ENCODE assay signal across 10 cellular contexts in the genomic region with DNA sequence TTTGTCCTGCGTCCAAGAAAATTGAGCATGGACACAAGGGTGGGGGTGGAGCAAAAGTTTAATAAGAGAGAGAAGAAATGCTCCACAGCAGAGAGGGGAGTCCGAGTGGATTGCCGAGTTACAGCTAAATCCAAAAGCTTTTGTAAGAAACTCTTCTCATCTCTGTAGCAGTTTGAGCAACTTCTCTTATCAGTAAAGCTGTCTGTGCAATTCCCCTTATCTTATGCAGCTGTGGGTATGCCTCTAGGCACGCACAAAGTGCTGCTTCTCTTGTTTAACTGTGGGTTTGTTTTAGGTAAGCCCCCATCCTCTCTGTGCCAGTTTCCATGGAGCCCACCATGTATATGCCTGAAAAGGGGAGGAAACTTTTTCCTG. TPM values are rescaled to one million over a fixed set of nuclear protein-coding genes. Genes with fewer than 3 reads are reported as not detected.
DNase-seq lines count a peak whose midpoint lies in the region; ATAC-seq lines count a peak whose summit lies in the region.
"Had no signal": no experiment of that assay in that cellular context is flagged by ENCODE, and none has a peak within 500 bp of the region (broad histone marks: within the 10 kb centered on the region; RNA-seq: fewer than 3 reads in every experiment).

No MANE protein-coding gene starts in this region.

- POLR2A ChIA-PET in naive thymus-derived CD4-positive, alpha-beta T cell (lab: Charles Lee) = no interaction called here

- no peaks in the 10 kb centered on the region for H3K4me1 ChIP-seq in adipocyte (ENCODE audit: control insufficient read depth, insufficient read depth, low read length)
- peaks cover 0 to 6% of the 10 kb centered on the region in 2 donors for H3K4me1 ChIP-seq in naive thymus-derived CD4-positive, alpha-beta T cell (ENCODE audit: control insufficient read depth in 2 of 2, insufficient read depth in 2 of 2, low read length in 2 of 2)
- H3K4me1 ChIP-seq: SJSA1 had no signal

- peak overlapping the region; percentile 66 for H3K4me3 Mint-ChIP-seq in activated CD4-positive, alpha-beta T cell treated with anti-CD3 and anti-CD28 coated beads, Interleukin-2, amount 10 ng/mL, durations not matched to agents 24 days and 14 days
- peak overlapping the region; percentile 40 to 83 (median 64) for H3K4me3 Mint-ChIP-seq in naive thymus-derived CD4-positive, alpha-beta T cell
- no peak overlapping the region for H3K4me3 Mint-ChIP-seq in stimulated activated naive B cell treated with anti-CD40 and anti-IgM and Interleukin-4, amounts not matched to agents 10 μg/mL and 1 μg/mL and 100 μg/mL, for 72 hours

- peak; percentile 18 for ATAC-seq in HG03571 (IDR thresholded peaks at IDR 0.05; ENCODE audit: unreplicated experiment)
- ATAC-seq in naive thymus-derived CD4-positive, alpha-beta T cell = peak; percentile 20
- ATAC-seq in GM19397 (IDR thresholded peaks at IDR 0.05; ENCODE audit: unreplicated experiment) = no peak
- ATAC-seq in stimulated activated naive B cell treated with anti-CD40 and anti-IgM and Interleukin-4, amounts not matched to agents 10 μg/mL and 1 μg/mL and 100 μg/mL, for 72 hours (replicated peaks) = no peak

- peak overlapping the region; percentile 35 for H3K4me3 ChIP-seq in adipocyte (ENCODE audit: low read length)
- H3K4me3 ChIP-seq in naive thymus-derived CD4-positive, alpha-beta T cell (ENCODE audit: low read length) = peak overlapping the region; percentile 11
- H3K4me3 ChIP-seq: SJSA1 had no signal

- H3K9ac ChIP-seq in adipocyte (ENCODE audit: low read length) = no peak overlapping the region

- DNase-seq in activated CD4-positive, alpha-beta T cell treated with anti-CD3 and anti-CD28 coated beads, Interleukin-2, amount 10 ng/mL, durations not matched to agents 24 days and 14 days = no peak
- DNase-seq in activated CD4-positive, alpha-beta T cell treated with anti-CD3 and anti-CD28 coated beads for 1 hour = no peak
- no peak for DNase-seq in adipocyte (ENCODE audit: low read depth)
- DNase-seq in naive thymus-derived CD4-positive, alpha-beta T cell = no peak
- DNase-seq in NCI-H1694 (lab: John Stamatoyannopoulos, UW) = no peak
- no peak for DNase-seq in stimulated activated naive B cell treated with anti-CD40 and anti-IgM and Interleukin-4, amounts not matched to agents 10 μg/mL and 1 μg/mL and 100 μg/mL, for 72 hours
- DNase-seq: posterior cingulate gyrus had no signal

- no peak overlapping the region for H3K27ac Mint-ChIP-seq in activated CD4-positive, alpha-beta T cell treated with anti-CD3 and anti-CD28 coated beads, Interleukin-2, amount 10 ng/mL, durations not matched to agents 24 days and 14 days
- peak overlapping the region in 6 of 9 donors; percentile 0 to 81 (median 60) for H3K27ac Mint-ChIP-seq in naive thymus-derived CD4-positive, alpha-beta T cell
- no peak overlapping the region for H3K27ac Mint-ChIP-seq in stimulated activated naive B cell treated with anti-CD40 and anti-IgM and Interleukin-4, amounts not matched to agents 10 μg/mL and 1 μg/mL and 100 μg/mL, for 72 hours

- peaks cover 16% of the 10 kb centered on the region for H3K4me1 Mint-ChIP-seq in activated CD4-positive, alpha-beta T cell treated with anti-CD3 and anti-CD28 coated beads, Interleukin-2, amount 10 ng/mL, durations not matched to agents 24 days and 14 days
- H3K4me1 Mint-ChIP-seq in naive thymus-derived CD4-positive, alpha-beta T cell = peaks cover 9 to 22% (median 16%) of the 10 kb centered on the region in 7 donors
- H3K4me1 Mint-ChIP-seq in stimulated activated naive B cell treated with anti-CD40 and anti-IgM and Interleukin-4, amounts not matched to agents 10 μg/mL and 1 μg/mL and 100 μg/mL, for 72 hours = peaks cover 0 to 6% of the 10 kb centered on the region in 2 donors

- no peak overlapping the region for H3K27ac ChIP-seq in naive thymus-derived CD4-positive, alpha-beta T cell (ENCODE audit: low read depth, low read length)
- H3K27ac ChIP-seq: SJSA1 had no signal

- no peaks in the 10 kb centered on the region for H3K36me3 ChIP-seq in adipocyte (ENCODE audit: control insufficient read depth, insufficient read depth, low read length, severe bottlenecking)
- no peaks in the 10 kb centered on the region for H3K36me3 ChIP-seq in naive thymus-derived CD4-positive, alpha-beta T cell (ENCODE audit: control insufficient read depth in 2 of 3, insufficient read depth in 3 of 3, low read length in 3 of 3)
- H3K36me3 ChIP-seq: SJSA1 had no signal

- CTCF ChIA-PET in naive thymus-derived CD4-positive, alpha-beta T cell (lab: Charles Lee) = interaction anchor here (0.5 to 1.5 kb wide), 3 partner anchors 9 to 275 kb away, joined by 3 to 6 read pairs (median 4); no protein-coding TSS in a partner anchor

- H3K36me3 Mint-ChIP-seq in activated CD4-positive, alpha-beta T cell treated with anti-CD3 and anti-CD28 coated beads, Interleukin-2, amount 10 ng/mL, durations not matched to agents 24 days and 14 days (ENCODE audit: low read depth) = peaks cover 1% of the 10 kb centered on the region
- peaks cover 0 to 19% (median 12%) of the 10 kb centered on the region in 5 donors for H3K36me3 Mint-ChIP-seq in naive thymus-derived CD4-positive, alpha-beta T cell
- H3K36me3 Mint-ChIP-seq in stimulated activated naive B cell treated with anti-CD40 and anti-IgM and Interleukin-4, amounts not matched to agents 10 μg/mL and 1 μg/mL and 100 μg/mL, for 72 hours = peaks cover 11 to 12% of the 10 kb centered on the region in 2 donors

- H3K27me3 Mint-ChIP-seq in activated CD4-positive, alpha-beta T cell treated with anti-CD3 and anti-CD28 coated beads, Interleukin-2, amount 10 ng/mL, durations not matched to agents 24 days and 14 days = no peaks in the 10 kb centered on the region
- no peaks in the 10 kb centered on the region for H3K27me3 Mint-ChIP-seq in naive thymus-derived CD4-positive, alpha-beta T cell
- no peaks in the 10 kb centered on the region for H3K27me3 Mint-ChIP-seq in stimulated activated naive B cell treated with anti-CD40 and anti-IgM and Interleukin-4, amounts not matched to agents 10 μg/mL and 1 μg/mL and 100 μg/mL, for 72 hours

- intact Hi-C loops in activated CD4-positive, alpha-beta T cell treated with anti-CD3 and anti-CD28 coated beads, Interleukin-2, amount 10 ng/mL, durations not matched to agents 24 days and 14 days (cut with micrococcal nuclease) = no loop called here
- intact Hi-C loops in naive thymus-derived CD4-positive, alpha-beta T cell (cut with micrococcal nuclease) = loop anchor here in 1 of 2 donors (2.0 kb wide), 1 partner anchor 45 kb away; a partner anchor contains a TSS

- H3K27me3 ChIP-seq in adipocyte (replicated peaks; ENCODE audit: control insufficient read depth, insufficient read depth, low read length) = no peaks in the 10 kb centered on the region
- H3K27me3 ChIP-seq in naive thymus-derived CD4-positive, alpha-beta T cell (ENCODE audit: control insufficient read depth in 2 of 2, insufficient read depth in 2 of 2, low read length in 2 of 2) = no peaks in the 10 kb centered on the region
- H3K27me3 ChIP-seq: SJSA1 had no signal

- peaks cover 15% of the 10 kb centered on the region for H3K9me3 ChIP-seq in adipocyte (ENCODE audit: control insufficient read depth, low read length)
- H3K9me3 ChIP-seq in naive thymus-derived CD4-positive, alpha-beta T cell (ENCODE audit: control insufficient read depth in 2 of 3, low read length in 3 of 3) = peaks cover 0 to 11% (median 0%) of the 10 kb centered on the region in 3 experiments
- H3K9me3 ChIP-seq: SJSA1 had no signal

- no peaks in the 10 kb centered on the region for H3K9me3 Mint-ChIP-seq in activated CD4-positive, alpha-beta T cell treated with anti-CD3 and anti-CD28 coated beads, Interleukin-2, amount 10 ng/mL, durations not matched to agents 24 days and 14 days
- peaks cover 0 to 30% (median 6%) of the 10 kb centered on the region in 11 donors for H3K9me3 Mint-ChIP-seq in naive thymus-derived CD4-positive, alpha-beta T cell
- H3K9me3 Mint-ChIP-seq in stimulated activated naive B cell treated with anti-CD40 and anti-IgM and Interleukin-4, amounts not matched to agents 10 μg/mL and 1 μg/mL and 100 μg/mL, for 72 hours = no peaks in the 10 kb centered on the region

RNA-seq across cellular contexts. Expression of a gene that starts 44.8 kb away (rescaled TPM):
- total RNA-seq in activated CD4-positive, alpha-beta T cell treated with anti-CD3 and anti-CD28 coated beads, Interleukin-2, amount 10 ng/mL, durations not matched to agents 24 days and 14 days = 311 and 315 TPM in 2 replicates
- total RNA-seq in naive thymus-derived CD4-positive, alpha-beta T cell = 100 to 1,000 TPM in 3 of 5 experiments, 10 to 100 TPM in 2; 89.3 to 542 (median 106) TPM
- 100 to 1,000 TPM; 154 to 232 TPM for polyA plus RNA-seq in naive thymus-derived CD4-positive, alpha-beta T cell

Comparison
In these comparisons a context has a peak if more than half of its experiments do, and no peak if none do; other contexts are left out.
1. H3K27ac Mint-ChIP-seq: peak in naive thymus-derived CD4-positive, alpha-beta T cell (6 of 9); none in activated CD4-positive, alpha-beta T cell treated with anti-CD3 and anti-CD28 coated beads, Interleukin-2, amount 10 ng/mL, durations not matched to agents 24 days and 14 days (single experiment) and stimulated activated naive B cell treated with anti-CD40 and anti-IgM and Interleukin-4, amounts not matched to agents 10 μg/mL and 1 μg/mL and 100 μg/mL, for 72 hours (single experiment).
2. H3K4me3 Mint-ChIP-seq: peak in activated CD4-positive, alpha-beta T cell treated with anti-CD3 and anti-CD28 coated beads, Interleukin-2, amount 10 ng/mL, durations not matched to agents 24 days and 14 days (single experiment) and naive thymus-derived CD4-positive, alpha-beta T cell (10 of 10); none in stimulated activated naive B cell treated with anti-CD40 and anti-IgM and Interleukin-4, amounts not matched to agents 10 μg/mL and 1 μg/mL and 100 μg/mL, for 72 hours (0 of 2).
3. ATAC-seq: peak in HG03571 (single experiment) and naive thymus-derived CD4-positive, alpha-beta T cell (single experiment); none in GM19397 (single experiment) and stimulated activated naive B cell treated with anti-CD40 and anti-IgM and Interleukin-4, amounts not matched to agents 10 μg/mL and 1 μg/mL and 100 μg/mL, for 72 hours (0 of 2).